20 cellular contexts compared by ENCODE assay signal in genomic region chr14:100592972-100593371, GRCh38. TPM values are rescaled to one million over a fixed set of nuclear protein-coding genes. Genes with fewer than 3 reads are reported as not detected.
DNase-seq lines count a peak whose midpoint lies in the region; ATAC-seq and TF ChIP-seq lines count a peak whose summit lies in the region.
"Had no signal": no experiment of that assay in that cellular context is flagged by ENCODE, and none has a peak within 500 bp of the region (broad histone marks: within the 10 kb centered on the region; RNA-seq: fewer than 3 reads in every experiment).

No MANE protein-coding gene starts in this region.

- H3K9me3 ChIP-seq in SK-N-SH (no peaks in the 10 kb centered on the region), endodermal cell (ENCODE audit: control insufficient read depth, low read length) (no peaks in the 10 kb centered on the region)

- H3K27me3 ChIP-seq in SK-N-SH (ENCODE audit: insufficient read depth) (peaks cover 9% of the 10 kb centered on the region; the same call in 1 of the 2 replicates), endodermal cell (ENCODE audit: control insufficient read depth, insufficient read depth, low read length, poor library complexity, severe bottlenecking) (peaks cover 68% of the 10 kb centered on the region)

- no peaks in the 10 kb centered on the region for H3K9me2 ChIP-seq in SK-N-SH

- H3K36me3 ChIP-seq in SK-N-SH (replicated peaks in 1 of 2; ENCODE audit: control insufficient read depth in 1 of 2, insufficient read depth in 2 of 2, low read length in 1 of 2), result no peaks in the 10 kb centered on the region
- no peaks in the 10 kb centered on the region for H3K36me3 ChIP-seq in endodermal cell (ENCODE audit: control insufficient read depth, insufficient read depth, low read length)

- no peak overlapping the region for H3K4me2 ChIP-seq in SK-N-SH

- no peak overlapping the region for H3K4me3 Mint-ChIP-seq in endodermal cell
- H3K4me3 Mint-ChIP-seq: H9 had no signal

- H3K4me1 ChIP-seq in SK-N-SH (ENCODE audit: control insufficient read depth in 1 of 2, insufficient read depth in 2 of 2, low read depth in 1 of 2, low read length in 1 of 2) (peaks cover 0 to 22% of the 10 kb centered on the region in 2 experiments; a peak in 2 of 4 replicates), endodermal cell (ENCODE audit: control insufficient read depth, insufficient read depth, low read length) (no peaks in the 10 kb centered on the region)

- no peak overlapping the region for H3K9ac ChIP-seq in SK-N-SH
- H3K9ac ChIP-seq in endodermal cell (ENCODE audit: extremely low read depth, low read length, poor library complexity, severe bottlenecking), result no peak overlapping the region

- no peaks in the 10 kb centered on the region for H3K4me1 Mint-ChIP-seq in endodermal cell

- no peak overlapping the region for H2AFZ ChIP-seq in SK-N-SH (ENCODE audit: low read depth)

- DNase-seq in SK-N-SH (peak; percentile 24), Daoy (ENCODE audit: low read depth) (peak; percentile 49), endodermal cell (peak; percentile 47), sciatic nerve (ENCODE audit: low spot score) (peak; percentile 28), SHP77 (lab: John Stamatoyannopoulos, UW) (no peak), OCI-M2 (lab: John Stamatoyannopoulos, UW; ENCODE audit: unreplicated experiment) (no peak)
- no peak for DNase-seq in activated CD4-positive, alpha-beta T cell treated with anti-CD3 and anti-CD28 coated beads, Interleukin-2, amount 50 U/mL, for 48 hours
- DNase-seq: C1 segment of cervical spinal cord; COR-L47; DMS53; H9; Karpas-422; NCI-H1417 treated with DMSO at 0.1 percent for 48 hours; NCI-H2081 treated with DMSO at 0.1 percent for 48 hours; NCI-H226; NCI-H526 treated with DMSO at 0.1 percent for 48 hours; NK-92 treated with Interleukin-12 subunit alpha and Interleukin-12 subunit beta, amount 100 ng/mL, for 24 hours; OCI-M1 had no signal

- no peaks in the 10 kb centered on the region for H3K9me3 Mint-ChIP-seq in endodermal cell
- H3K9me3 Mint-ChIP-seq: H9 had no signal

- no peak for TF ChIP-seq RAD21 in SK-N-SH (IDR thresholded peaks at IDR 0.05; ENCODE audit: low read length)

- no peak for TF ChIP-seq EP300 in SK-N-SH (IDR thresholded peaks at IDR 0.05; ENCODE audit: borderline replicate concordance in 1 of 2, low read depth in 1 of 2, low read length in 1 of 2)

- CTCF ChIA-PET in SK-N-SH (lab: Yijun Ruan, JAX), result interaction anchor here (0.5 to 1.3 kb wide), 3 partner anchors 69 to 175 kb away, joined by 3 read pairs; no protein-coding TSS in a partner anchor

- TF ChIP-seq CTCF in SK-N-SH (IDR thresholded peaks at IDR 0.05), result no peak
- TF ChIP-seq CTCF in endodermal cell (conservative IDR thresholded peaks at IDR 0.05), result no peak

- POLR2A ChIA-PET in SK-N-SH (lab: Yijun Ruan, JAX), result no interaction called here

- H3K27ac Mint-ChIP-seq in endodermal cell, result no peak overlapping the region

- no peaks in the 10 kb centered on the region for H3F3A ChIP-seq in SK-N-SH (replicated peaks; ENCODE audit: insufficient read depth)

- H3K27ac ChIP-seq in SK-N-SH (ENCODE audit: low read depth in 2 of 2, low read length in 1 of 2) (no peak overlapping the region), endodermal cell (ENCODE audit: low read depth, low read length) (no peak overlapping the region)

- H4K20me1 ChIP-seq in SK-N-SH (ENCODE audit: insufficient read depth), result no peaks in the 10 kb centered on the region

- peaks cover 58% of the 10 kb centered on the region for H3K27me3 Mint-ChIP-seq in endodermal cell (ENCODE audit: insufficient read depth)

- no peak overlapping the region for H3K4me3 ChIP-seq in SK-N-SH (ENCODE audit: low read depth in 2 of 2, low read length in 1 of 2)
- no peak overlapping the region for H3K4me3 ChIP-seq in endodermal cell (ENCODE audit: low read length)
- H3K4me3 ChIP-seq: GM12878 had no signal

- ATAC-seq in SK-N-SH treated with all-trans-retinoic acid at 6 μM for 48 hours (no peak), sciatic nerve (no peak)
- ATAC-seq: GM12878 had no signal

- H3K79me2 ChIP-seq in SK-N-SH (ENCODE audit: insufficient read depth), result no peaks in the 10 kb centered on the region

- intact Hi-C loops in sciatic nerve (cut with DNase I), result no loop called here

- H3K36me3 Mint-ChIP-seq in endodermal cell (ENCODE audit: low read depth), result no peaks in the 10 kb centered on the region

- WGBS in SK-N-SH (ENCODE audit: low lambda C conversion rate), result 63% methylated on average over 3 of the region's 4 CpGs
- WGBS in endodermal cell (ENCODE audit: insufficient coverage in 1 of 2, insufficient read length in 1 of 2), 2 experiments, result 67 to 84% methylated on average over 1 to 4 of the region's 4 CpGs

TF ChIP-seq in SK-N-SH, 30 proteins besides CTCF, POLR2A, EP300 and RAD21 (continues in another document):
- TF ChIP-seq FOXJ3 (CRISPR knock-in tag; IDR thresholded peaks at IDR 0.05) (no peak), ZBTB33 (IDR thresholded peaks at IDR 0.05; ENCODE audit: borderline replicate concordance, low read depth) (no peak), FOSL2 (IDR thresholded peaks at IDR 0.05; ENCODE audit: borderline replicate concordance, low read depth) (no peak), TAF1 (IDR thresholded peaks at IDR 0.05; ENCODE audit: borderline replicate concordance, low read depth, low read length) (no peak)
- TF ChIP-seq, protein P1, sequence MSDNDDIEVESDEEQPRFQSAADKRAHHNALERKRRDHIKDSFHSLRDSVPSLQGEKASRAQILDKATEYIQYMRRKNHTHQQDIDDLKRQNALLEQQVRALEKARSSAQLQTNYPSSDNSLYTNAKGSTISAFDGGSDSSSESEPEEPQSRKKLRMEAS (IDR thresholded peaks at IDR 0.05; ENCODE audit: low read depth), result no peak

TF ChIP-seq in SK-N-SH treated with all-trans-retinoic acid at 6 μM for 48 hours, 23 proteins besides CTCF, POLR2A, EP300 and RAD21:
- TF ChIP-seq PATZ1 (CRISPR knock-in tag; IDR thresholded peaks at IDR 0.05; ENCODE audit: borderline replicate concordance) (no peak), TCF4 (CRISPR knock-in tag; IDR thresholded peaks at IDR 0.05; ENCODE audit: borderline replicate concordance) (no peak), ZNF565 (CRISPR knock-in tag; conservative IDR thresholded peaks at IDR 0.05; ENCODE audit: low read depth) (no peak), GLIS3 (CRISPR knock-in tag; IDR thresholded peaks at IDR 0.05) (no peak), CSDC2 (CRISPR knock-in tag; IDR thresholded peaks at IDR 0.05) (no peak), RARB (CRISPR knock-in tag; IDR thresholded peaks at IDR 0.05) (no peak), ZC3H10 (CRISPR knock-in tag; IDR thresholded peaks at IDR 0.05) (no peak)
- TF ChIP-seq, protein P2, sequence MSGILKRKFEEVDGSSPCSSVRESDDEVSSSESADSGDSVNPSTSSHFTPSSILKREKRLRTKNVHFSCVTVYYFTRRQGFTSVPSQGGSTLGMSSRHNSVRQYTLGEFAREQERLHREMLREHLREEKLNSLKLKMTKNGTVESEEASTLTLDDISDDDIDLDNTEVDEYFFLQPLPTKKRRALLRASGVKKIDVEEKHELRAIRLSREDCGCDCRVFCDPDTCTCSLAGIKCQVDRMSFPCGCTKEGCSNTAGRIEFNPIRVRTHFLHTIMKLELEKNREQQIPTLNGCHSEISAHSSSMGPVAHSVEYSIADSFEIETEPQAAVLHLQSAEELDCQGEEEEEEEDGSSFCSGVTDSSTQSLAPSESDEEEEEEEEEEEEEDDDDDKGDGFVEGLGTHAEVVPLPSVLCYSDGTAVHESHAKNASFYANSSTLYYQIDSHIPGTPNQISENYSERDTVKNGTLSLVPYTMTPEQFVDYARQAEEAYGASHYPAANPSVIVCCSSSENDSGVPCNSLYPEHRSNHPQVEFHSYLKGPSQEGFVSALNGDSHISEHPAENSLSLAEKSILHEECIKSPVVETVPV (CRISPR knock-in tag; IDR thresholded peaks at IDR 0.05), result no peak

RNA-seq across cellular contexts. Expression of gene BEGAIN, which starts 5.8 kb away (rescaled TPM):
- 4.2 and 4.4 TPM in 2 replicates for polyA plus RNA-seq in SK-N-SH (2012; rRNA removed)
- polyA plus RNA-seq in SK-N-SH (2012; cell fraction: cytosol; rRNA removed), result 1.9 and 4.4 TPM in 2 replicates
- polyA plus RNA-seq in SK-N-SH (2012; cell fraction: nucleus; rRNA removed), result 23.8 and 41.4 TPM in 2 replicates
- total RNA-seq in Daoy (2014; rRNA removed; shearing (Covaris generic)), result 14.1 and 18.6 TPM in 2 replicates
- total RNA-seq in endodermal cell (1 to 10 TPM in 1 of 2 donors, under 1 TPM in 1; 0.91 to 1.3 TPM), sciatic nerve (12.3 TPM)
- 1.4 TPM for polyA plus RNA-seq in endodermal cell (2013, experiment 1 of 2)
- 1.1 TPM for polyA plus RNA-seq in endodermal cell (2013, experiment 2 of 2)

Comparison
In these comparisons a context has a peak if more than half of its experiments do, and no peak if none do; other contexts are left out.
1. DNase-seq: peak in SK-N-SH (single experiment), Daoy (single experiment), endodermal cell (single experiment) and sciatic nerve (single experiment); none in SHP77 (0 of 2), OCI-M2 (single experiment) and activated CD4-positive, alpha-beta T cell treated with anti-CD3 and anti-CD28 coated beads, Interleukin-2, amount 50 U/mL, for 48 hours (0 of 2).